In genomic region chr6:115524821-115525220, GRCh38 we compare ENCODE assay signal across 33 cellular contexts.
"Had no signal": no experiment of that assay in that cellular context is flagged by ENCODE, and none has a peak within 500 bp of the region (broad histone marks: within the 10 kb centered on the region; RNA-seq: fewer than 3 reads in every experiment).

No MANE protein-coding gene starts in this region.

- H3K36me3 Mint-ChIP-seq: activated CD4-positive, alpha-beta memory T cell treated with anti-CD3 and anti-CD28 coated beads for 36 hours; activated CD8-positive, alpha-beta memory T cell treated with anti-CD3 and anti-CD28 coated beads, Interleukin-2, amount 10 ng/mL, durations not matched to agents 7 days and 5 days; activated naive CD4-positive, alpha-beta T cell treated with anti-CD3 and anti-CD28 coated beads, Interleukin-2, amount 50 U/mL, for 24 hours; activated naive CD8-positive, alpha-beta T cell treated with anti-CD3 and anti-CD28 coated beads for 36 hours had no signal

- H3K27ac Mint-ChIP-seq: activated CD4-positive, alpha-beta memory T cell treated with anti-CD3 and anti-CD28 coated beads for 36 hours; activated CD4-positive, alpha-beta T cell treated with anti-CD3 and anti-CD28 coated beads for 36 hours; activated CD4-positive, alpha-beta T cell treated with anti-CD3 and anti-CD28 coated beads, Interleukin-2, amount 10 ng/mL, durations not matched to agents 24 days and 14 days; activated CD8-positive, alpha-beta memory T cell treated with anti-CD3 and anti-CD28 coated beads, Interleukin-2, amount 10 ng/mL, durations not matched to agents 7 days and 5 days; activated CD8-positive, alpha-beta T cell treated with anti-CD3 and anti-CD28 coated beads, Interleukin-2, amount 10 ng/mL, durations not matched to agents 7 days and 5 days; activated naive CD4-positive, alpha-beta T cell treated with anti-CD3 and anti-CD28 coated beads for 36 hours; activated naive CD4-positive, alpha-beta T cell treated with anti-CD3 and anti-CD28 coated beads, Interleukin-2, amount 50 U/mL, for 24 hours; activated naive CD8-positive, alpha-beta T cell treated with anti-CD3 and anti-CD28 coated beads for 36 hours; activated naive CD8-positive, alpha-beta T cell treated with anti-CD3 and anti-CD28 coated beads, Interleukin-2, amount 50 U/mL, for 24 hours; activated T-helper 1 cell treated with anti-CD3 and anti-CD28 coated beads, Interleukin-12 subunit alpha, Interleukin-12 subunit beta, Interleukin-2, Interleukin-4 antibody, amounts not matched to agents 30 ng/mL and 10 ng/mL and 1 ng/mL, durations not matched to agents 14 hours and 24 hours and 36 hours; activated T-helper 2 cell treated with anti-CD3 and anti-CD28 coated beads, Interferon-gamma antibody, Interleukin-2, Interleukin-4, amounts not matched to agents 10 μg/mL and 5 μg/mL and 100 μg/mL, durations not matched to agents 14 hours and 24 hours and 36 hours; effector memory CD8-positive, alpha-beta T cell had no signal

- H3K4me3 Mint-ChIP-seq: activated CD4-positive, alpha-beta memory T cell treated with anti-CD3 and anti-CD28 coated beads for 36 hours; activated CD4-positive, alpha-beta T cell treated with anti-CD3 and anti-CD28 coated beads for 36 hours; activated CD4-positive, alpha-beta T cell treated with anti-CD3 and anti-CD28 coated beads, Interleukin-2, amount 10 ng/mL, durations not matched to agents 24 days and 14 days; activated CD8-positive, alpha-beta memory T cell treated with anti-CD3 and anti-CD28 coated beads, Interleukin-2, amount 10 ng/mL, durations not matched to agents 7 days and 5 days; activated CD8-positive, alpha-beta T cell treated with anti-CD3 and anti-CD28 coated beads, Interleukin-2, amount 10 ng/mL, durations not matched to agents 7 days and 5 days; activated naive CD4-positive, alpha-beta T cell treated with anti-CD3 and anti-CD28 coated beads for 36 hours; activated naive CD4-positive, alpha-beta T cell treated with anti-CD3 and anti-CD28 coated beads, Interleukin-2, amount 50 U/mL, for 24 hours; activated naive CD8-positive, alpha-beta T cell treated with anti-CD3 and anti-CD28 coated beads for 36 hours; activated naive CD8-positive, alpha-beta T cell treated with anti-CD3 and anti-CD28 coated beads, Interleukin-2, amount 50 U/mL, for 24 hours; activated T-helper 1 cell treated with anti-CD3 and anti-CD28 coated beads, Interleukin-12 subunit alpha, Interleukin-12 subunit beta, Interleukin-2, Interleukin-4 antibody, amounts not matched to agents 30 ng/mL and 10 ng/mL and 1 ng/mL, durations not matched to agents 14 hours and 24 hours and 36 hours; effector memory CD8-positive, alpha-beta T cell had no signal

- ATAC-seq: activated CD4-positive, alpha-beta T cell treated with anti-CD3 and anti-CD28 coated beads for 36 hours; activated CD8-positive, alpha-beta memory T cell treated with anti-CD3 and anti-CD28 coated beads, Interleukin-2, amount 10 ng/mL, durations not matched to agents 7 days and 5 days; activated CD8-positive, alpha-beta T cell treated with anti-CD3 and anti-CD28 coated beads, Interleukin-2, amount 10 ng/mL, durations not matched to agents 7 days and 5 days; activated naive CD8-positive, alpha-beta T cell treated with anti-CD3 and anti-CD28 coated beads, Interleukin-2, amount 50 U/mL, for 24 hours; body of pancreas; effector memory CD8-positive, alpha-beta T cell; foreskin keratinocyte; gastrocnemius medialis; heart left ventricle had no signal

- DNase-seq: activated CD4-positive, alpha-beta memory T cell treated with anti-CD3 and anti-CD28 coated beads for 36 hours; activated CD4-positive, alpha-beta T cell treated with anti-CD3 and anti-CD28 coated beads for 36 hours; activated CD4-positive, alpha-beta T cell treated with anti-CD3 and anti-CD28 coated beads, Interleukin-2, amount 10 ng/mL, durations not matched to agents 24 days and 14 days; activated CD4-positive, CD25-positive, alpha-beta regulatory T cell; activated CD4-positive, CD25-positive, alpha-beta regulatory T cell treated with anti-CD3 and anti-CD28 coated beads, Interleukin-2, amount 50 U/mL, for 72 hours; activated CD8-positive, alpha-beta memory T cell treated with anti-CD3 and anti-CD28 coated beads, Interleukin-2, amount 10 ng/mL, durations not matched to agents 7 days and 5 days; activated CD8-positive, alpha-beta memory T cell treated with anti-CD3 and anti-CD28 coated beads, Interleukin-2, amount 50 U/mL, for 4 hours; activated CD8-positive, alpha-beta T cell treated with anti-CD3 and anti-CD28 coated beads, Interleukin-2, amount 10 ng/mL, durations not matched to agents 7 days and 5 days; activated effector memory CD4-positive, alpha-beta T cell treated with anti-CD3 and anti-CD28 coated beads, Interleukin-2, amount 50 U/mL, for 16 hours; activated naive CD4-positive, alpha-beta T cell treated with anti-CD3 and anti-CD28 coated beads for 36 hours; activated naive CD8-positive, alpha-beta T cell treated with anti-CD3 and anti-CD28 coated beads for 36 hours; activated naive CD8-positive, alpha-beta T cell treated with anti-CD3 and anti-CD28 coated beads, Interleukin-2, amount 50 U/mL, for 24 hours; activated T-cell treated with anti-CD3 and anti-CD28 coated beads, Interleukin-2, amount 50 U/mL, for 1 hour; activated T-cell treated with anti-CD3 and anti-CD28 coated beads, Interleukin-2, amount 50 U/mL, for 48 hours; adrenal gland; amygdala; aorta; body of pancreas; caudate nucleus; cortex of kidney; dermis blood vessel endothelial cell; effector CD4-positive, alpha-beta T cell; effector memory CD8-positive, alpha-beta T cell; erythroblast; foreskin keratinocyte; gastrocnemius medialis; glutamatergic neuron; heart left ventricle; T-helper 2 cell had no signal

- H3K4me1 Mint-ChIP-seq: activated CD4-positive, alpha-beta T cell treated with anti-CD3 and anti-CD28 coated beads for 36 hours; activated CD4-positive, alpha-beta T cell treated with anti-CD3 and anti-CD28 coated beads, Interleukin-2, amount 10 ng/mL, durations not matched to agents 24 days and 14 days; activated CD8-positive, alpha-beta memory T cell treated with anti-CD3 and anti-CD28 coated beads, Interleukin-2, amount 10 ng/mL, durations not matched to agents 7 days and 5 days; activated naive CD4-positive, alpha-beta T cell treated with anti-CD3 and anti-CD28 coated beads, Interleukin-2, amount 50 U/mL, for 24 hours; activated naive CD8-positive, alpha-beta T cell treated with anti-CD3 and anti-CD28 coated beads for 36 hours; activated naive CD8-positive, alpha-beta T cell treated with anti-CD3 and anti-CD28 coated beads, Interleukin-2, amount 50 U/mL, for 24 hours had no signal

- H3K4me1 ChIP-seq: adrenal gland, body of pancreas, esophagus muscularis mucosa, foreskin keratinocyte, gastrocnemius medialis, heart left ventricle had no signal

- H3K27me3 Mint-ChIP-seq: activated CD4-positive, alpha-beta memory T cell treated with anti-CD3 and anti-CD28 coated beads for 36 hours; activated CD4-positive, alpha-beta T cell treated with anti-CD3 and anti-CD28 coated beads for 36 hours; activated CD4-positive, alpha-beta T cell treated with anti-CD3 and anti-CD28 coated beads, Interleukin-2, amount 10 ng/mL, durations not matched to agents 24 days and 14 days; activated CD8-positive, alpha-beta memory T cell treated with anti-CD3 and anti-CD28 coated beads, Interleukin-2, amount 10 ng/mL, durations not matched to agents 7 days and 5 days; activated naive CD4-positive, alpha-beta T cell treated with anti-CD3 and anti-CD28 coated beads, Interleukin-2, amount 50 U/mL, for 24 hours; activated naive CD8-positive, alpha-beta T cell treated with anti-CD3 and anti-CD28 coated beads for 36 hours; activated naive CD8-positive, alpha-beta T cell treated with anti-CD3 and anti-CD28 coated beads, Interleukin-2, amount 50 U/mL, for 24 hours; effector memory CD8-positive, alpha-beta T cell had no signal

- H3K27ac ChIP-seq: adrenal gland, body of pancreas, esophagus muscularis mucosa, foreskin keratinocyte, gastrocnemius medialis, heart left ventricle had no signal

- H3K36me3 ChIP-seq: adrenal gland, esophagus muscularis mucosa, gastrocnemius medialis, heart left ventricle had no signal

- H3K27me3 ChIP-seq: adrenal gland, body of pancreas, esophagus muscularis mucosa, foreskin keratinocyte, gastrocnemius medialis, heart left ventricle had no signal

- H3K4me3 ChIP-seq: adrenal gland, body of pancreas, esophagus muscularis mucosa, gastrocnemius medialis, heart left ventricle had no signal

- H3K9me3 ChIP-seq: adrenal gland, gastrocnemius medialis had no signal
